ENCODE assay signal across 8 cellular contexts in the genomic region with DNA sequence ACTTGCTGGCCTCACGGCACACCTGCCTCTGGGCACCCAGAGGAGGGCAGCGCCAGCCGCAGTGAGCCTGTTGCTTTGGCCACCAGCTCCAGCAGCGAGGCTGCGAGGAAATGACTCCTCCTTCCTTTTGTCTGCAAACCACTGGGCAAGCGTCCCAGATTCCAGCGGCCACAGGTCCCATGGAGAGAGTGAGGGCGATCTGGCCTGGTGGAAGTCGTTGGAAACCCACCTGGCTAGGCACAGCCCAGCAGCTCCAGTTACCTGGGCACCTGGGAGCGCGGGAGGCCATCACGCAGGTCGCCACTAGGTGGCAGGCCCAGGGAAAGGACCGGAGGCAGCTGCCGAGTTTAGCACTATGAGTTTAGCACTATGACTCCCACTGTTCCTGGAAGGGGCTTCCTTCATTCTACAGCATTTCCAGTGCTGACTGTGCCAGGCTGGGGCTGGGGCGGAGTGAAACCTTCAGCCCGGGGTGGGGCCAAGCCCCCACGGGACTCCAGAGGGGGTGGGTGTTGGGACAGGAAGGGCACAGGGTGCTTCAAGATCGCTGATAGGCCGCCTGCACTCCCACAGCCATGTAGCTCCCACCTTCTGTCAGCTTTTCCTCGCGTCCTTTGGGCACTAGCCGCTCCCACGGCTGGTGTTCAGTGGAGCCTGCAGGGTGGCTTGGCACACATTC. TPM values are rescaled to one million over a fixed set of nuclear protein-coding genes. Genes with fewer than 3 reads are reported as not detected.
A peak's percentile ranks its signal among the peaks of the same experiment; 100 is the strongest.
DNase-seq lines count a peak whose midpoint lies in the region; TF ChIP-seq lines count a peak whose summit lies in the region.

No MANE protein-coding gene starts in this region.

- H3K4me3 Mint-ChIP-seq in activated naive CD4-positive, alpha-beta T cell treated with anti-CD3 and anti-CD28 coated beads, Interleukin-2, amount 50 U/mL, for 24 hours = peak overlapping the region; percentile 63

- peaks cover 22% of the 10 kb centered on the region for H3K27me3 Mint-ChIP-seq in activated naive CD4-positive, alpha-beta T cell treated with anti-CD3 and anti-CD28 coated beads, Interleukin-2, amount 50 U/mL, for 24 hours

- H3K36me3 ChIP-seq in KMS-11 (ENCODE audit: insufficient read depth) (no peaks in the 10 kb centered on the region), sigmoid colon (no peaks in the 10 kb centered on the region)

- DNase-seq in Daoy (ENCODE audit: low read depth) (peak; percentile 84), SKM-1 treated with dmso at 0.1 percent for 144 hours (lab: John Stamatoyannopoulos, UW; ENCODE audit: unreplicated experiment) (peak; percentile 24), iPS-NIHi11 (ENCODE audit: low spot score) (peak; percentile 89), sigmoid colon (no peak), hepatic stellate cell (ENCODE audit: low spot score) (no peak)
- DNase-seq in stimulated activated CD4-positive, alpha-beta T cell treated with anti-CD3 and anti-CD28 coated beads, Interleukin-4, amount 100 ng/mL, for 4 hours = peak; percentile 69 to 70

- H3K4me1 ChIP-seq in KMS-11 (ENCODE audit: low read depth, poor library complexity, severe bottlenecking) (no peaks in the 10 kb centered on the region), sigmoid colon (peaks cover 0 to 52% (median 44%) of the 10 kb centered on the region in 4 donors)

- H3K9me3 Mint-ChIP-seq in activated naive CD4-positive, alpha-beta T cell treated with anti-CD3 and anti-CD28 coated beads, Interleukin-2, amount 50 U/mL, for 24 hours = no peaks in the 10 kb centered on the region

- no peak overlapping the region; the same call in 1 of the 2 replicates for H2AFZ ChIP-seq in KMS-11 (ENCODE audit: low read depth)

- TF ChIP-seq CTCF in KMS-11 (conservative IDR thresholded peaks at IDR 0.05; ENCODE audit: low read depth, low read length) (peak; percentile 92), sigmoid colon (IDR thresholded peaks at IDR 0.05) (peak in 2 of 4 experiments; percentile 24 to 52)

- H3K4me1 Mint-ChIP-seq in activated naive CD4-positive, alpha-beta T cell treated with anti-CD3 and anti-CD28 coated beads, Interleukin-2, amount 50 U/mL, for 24 hours = peaks cover 7% of the 10 kb centered on the region

- H3K9me3 ChIP-seq in sigmoid colon = no peaks in the 10 kb centered on the region

- H3K9ac ChIP-seq in KMS-11 = no peak overlapping the region

- H3K27ac Mint-ChIP-seq in activated naive CD4-positive, alpha-beta T cell treated with anti-CD3 and anti-CD28 coated beads, Interleukin-2, amount 50 U/mL, for 24 hours = no peak overlapping the region

- no peak overlapping the region for H3K4me2 ChIP-seq in KMS-11

- H3K27ac ChIP-seq in KMS-11 (no peak overlapping the region), sigmoid colon (no peak overlapping the region)

- WGBS in sigmoid colon, 2 donors = 6 to 11% methylated on average over 24 of the region's 24 CpGs

- H3K27me3 ChIP-seq in KMS-11 (ENCODE audit: insufficient read depth, low read depth) = peaks cover 96% of the 10 kb centered on the region
- H3K27me3 ChIP-seq in sigmoid colon = peaks cover 56 to 100% (median 99%) of the 10 kb centered on the region in 3 donors

- no peaks in the 10 kb centered on the region for H3K79me2 ChIP-seq in KMS-11 (ENCODE audit: insufficient read depth, low read depth)

- no peaks in the 10 kb centered on the region for H3K36me3 Mint-ChIP-seq in activated naive CD4-positive, alpha-beta T cell treated with anti-CD3 and anti-CD28 coated beads, Interleukin-2, amount 50 U/mL, for 24 hours

- TF ChIP-seq EP300 in sigmoid colon (IDR thresholded peaks at IDR 0.05) = no peak

- intact Hi-C loops in sigmoid colon (cut with DNase I) = no loop called here

- no peaks in the 10 kb centered on the region for H4K20me1 ChIP-seq in KMS-11 (ENCODE audit: insufficient read depth)

- no peak overlapping the region for H3K4me3 ChIP-seq in KMS-11 (IDR thresholded peaks at IDR 0.05; ENCODE audit: insufficient read depth, low read depth, low read length)
- no peak overlapping the region for H3K4me3 ChIP-seq in sigmoid colon

- no peak for TF ChIP-seq POLR2A in sigmoid colon (IDR thresholded peaks at IDR 0.05)

RNA-seq across cellular contexts. Expression of gene ESPN, which starts 1.1 kb away (rescaled TPM):
- not detected in 2 replicates for total RNA-seq in Daoy (2014; rRNA removed; shearing (Covaris generic))
- 1 to 10 TPM in 1 of 4 donors, under 1 TPM in 1, not detected in 2; 0.55 to 1.3 TPM for total RNA-seq in sigmoid colon
- 100 to 1,000 TPM in 2 of 3 donors, 10 to 100 TPM in 1; 86.5 to 202 (median 117) TPM for polyA plus RNA-seq in sigmoid colon

RNA-seq across cellular contexts. Expression of gene HES2, which starts 3.7 kb away (rescaled TPM):
- 0.27 TPM in 1 of 2 replicates, not detected in the other for total RNA-seq in Daoy (2014; rRNA removed; shearing (Covaris generic))
- total RNA-seq in sigmoid colon = not detected
- polyA plus RNA-seq in sigmoid colon = 10 to 100 TPM; 10.7 to 27.0 (median 19.9) TPM

RNA-seq across cellular contexts. Expression of gene ACOT7, which starts 29.9 kb away (rescaled TPM):
- 41.9 and 45.1 TPM in 2 replicates for total RNA-seq in Daoy (2014; rRNA removed; shearing (Covaris generic))
- total RNA-seq in sigmoid colon = 10 to 100 TPM; 17.9 to 26.5 (median 22.2) TPM
- 10 to 100 TPM; 54.7 to 81.0 (median 78.8) TPM for polyA plus RNA-seq in sigmoid colon

RNA-seq across cellular contexts. Expression of gene TNFRSF25, which starts 42.5 kb away (rescaled TPM):
- 2.0 and 3.5 TPM in 2 replicates for total RNA-seq in Daoy (2014; rRNA removed; shearing (Covaris generic))
- 10 to 100 TPM in 1 of 4 donors, 1 to 10 TPM in 3; 2.5 to 11.6 (median 5.5) TPM for total RNA-seq in sigmoid colon
- polyA plus RNA-seq in sigmoid colon = 10 to 100 TPM in 1 of 3 donors, 1 to 10 TPM in 2; 3.5 to 65.9 (median 7.8) TPM

Comparison
In these comparisons a context has a peak if more than half of its experiments do, and no peak if none do; other contexts are left out.
1. DNase-seq: peak in Daoy (single experiment), SKM-1 treated with dmso at 0.1 percent for 144 hours (single experiment), iPS-NIHi11 (single experiment) and stimulated activated CD4-positive, alpha-beta T cell treated with anti-CD3 and anti-CD28 coated beads, Interleukin-4, amount 100 ng/mL, for 4 hours (2 of 2); none in sigmoid colon (single experiment) and hepatic stellate cell (single experiment).